ENCODE assay signal across 10 cellular contexts in the genomic region with DNA sequence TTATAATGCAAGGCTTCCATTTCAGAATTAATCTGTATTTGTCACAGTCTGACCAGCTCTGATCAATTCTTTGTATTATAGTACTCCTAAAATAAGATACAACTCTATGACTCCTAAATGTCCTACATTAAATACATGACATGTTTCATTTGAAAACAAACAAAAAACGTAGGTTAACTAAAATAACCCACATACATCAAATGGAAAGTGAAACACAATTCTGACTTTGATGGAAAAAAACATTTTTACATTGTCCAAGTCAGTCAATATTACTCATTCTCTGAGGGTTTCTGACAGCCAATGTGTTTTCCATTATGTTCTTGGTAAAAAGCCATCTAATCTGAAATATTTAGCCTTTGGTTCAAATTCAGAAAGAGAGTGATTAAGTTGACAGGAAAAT. TPM values are rescaled to one million over a fixed set of nuclear protein-coding genes. Genes with fewer than 3 reads are reported as not detected.
DNase-seq lines count a peak whose midpoint lies in the region; ATAC-seq lines count a peak whose summit lies in the region.
"Had no signal": no experiment of that assay in that cellular context is flagged by ENCODE, and none has a peak within 500 bp of the region (broad histone marks: within the 10 kb centered on the region; RNA-seq: fewer than 3 reads in every experiment).

No MANE protein-coding gene starts in this region.

- no peaks in the 10 kb centered on the region for H3K27me3 Mint-ChIP-seq in activated CD4-positive, alpha-beta memory T cell treated with anti-CD3 and anti-CD28 coated beads, Interleukin-2, amount 10 ng/mL, durations not matched to agents 7 days and 5 days
- no peaks in the 10 kb centered on the region for H3K27me3 Mint-ChIP-seq in natural killer cell treated with Interleukin-12 subunit alpha and Interleukin-12 subunit beta and Interleukin-15 and Interleukin-18, amount 100 ng/mL, for 72 hours

- peaks cover 70% of the 10 kb centered on the region for H3K4me1 Mint-ChIP-seq in activated CD4-positive, alpha-beta memory T cell treated with anti-CD3 and anti-CD28 coated beads, Interleukin-2, amount 10 ng/mL, durations not matched to agents 7 days and 5 days
- peaks cover 45 to 50% of the 10 kb centered on the region in 2 donors for H3K4me1 Mint-ChIP-seq in natural killer cell treated with Interleukin-12 subunit alpha and Interleukin-12 subunit beta and Interleukin-15 and Interleukin-18, amount 100 ng/mL, for 72 hours (ENCODE audit: low read depth in 2 of 2)

- POLR2A ChIA-PET in activated CD4-positive, alpha-beta memory T cell treated with anti-CD3 and anti-CD28 coated beads, Interleukin-2, amount 10 ng/mL, durations not matched to agents 7 days and 5 days (lab: Charles Lee) = interaction anchor here (1.1 to 3.5 kb wide), 6 partner anchors 9 to 298 kb away, joined by 3 to 16 read pairs (median 6); partner anchors contain the start of genes HMGCS1, NNT, TMEM267 and ZNF131

- CTCF ChIA-PET in activated CD4-positive, alpha-beta memory T cell treated with anti-CD3 and anti-CD28 coated beads, Interleukin-2, amount 10 ng/mL, durations not matched to agents 7 days and 5 days (lab: Charles Lee) = interaction anchor here (0.9 to 3.8 kb wide), 6 partner anchors 9 to 198 kb away, joined by 3 to 24 read pairs (median 13); partner anchors contain the start of genes HMGCS1, NIM1K and TMEM267

- ATAC-seq in GM18867 (IDR thresholded peaks at IDR 0.05; ENCODE audit: unreplicated experiment) = peak; percentile 56
- ATAC-seq in HG02678 (IDR thresholded peaks at IDR 0.05; ENCODE audit: unreplicated experiment) = peak; percentile 49
- ATAC-seq in natural killer cell treated with Interleukin-12 subunit alpha and Interleukin-12 subunit beta and Interleukin-15 and Interleukin-18, amount 100 ng/mL, for 72 hours = peak; percentile 75 to 81
- ATAC-seq: lower lobe of right lung had no signal

- DNase-seq in activated CD4-positive, alpha-beta memory T cell treated with anti-CD3 and anti-CD28 coated beads, Interleukin-2, amount 10 ng/mL, durations not matched to agents 7 days and 5 days = no peak
- DNase-seq in natural killer cell treated with Interleukin-12 subunit alpha and Interleukin-12 subunit beta and Interleukin-15 and Interleukin-18, amount 100 ng/mL, for 72 hours (ENCODE audit: low spot score) = no peak
- no peak for DNase-seq in SIG-M5 treated with dmso at 0.1 percent for 504 hours (lab: John Stamatoyannopoulos, UW; ENCODE audit: unreplicated experiment)
- DNase-seq in UCSD-AML1 (lab: John Stamatoyannopoulos, UW; ENCODE audit: unreplicated experiment) = no peak
- DNase-seq in A172 (ENCODE audit: low spot score) = no peak
- DNase-seq: cerebellar nuclear complex, KG1, lower lobe of right lung had no signal

- H3K27ac Mint-ChIP-seq in activated CD4-positive, alpha-beta memory T cell treated with anti-CD3 and anti-CD28 coated beads, Interleukin-2, amount 10 ng/mL, durations not matched to agents 7 days and 5 days = peak overlapping the region; percentile 72
- peak overlapping the region; percentile 77 to 90 for H3K27ac Mint-ChIP-seq in natural killer cell treated with Interleukin-12 subunit alpha and Interleukin-12 subunit beta and Interleukin-15 and Interleukin-18, amount 100 ng/mL, for 72 hours

- no peaks in the 10 kb centered on the region for H3K9me3 Mint-ChIP-seq in activated CD4-positive, alpha-beta memory T cell treated with anti-CD3 and anti-CD28 coated beads, Interleukin-2, amount 10 ng/mL, durations not matched to agents 7 days and 5 days
- no peaks in the 10 kb centered on the region for H3K9me3 Mint-ChIP-seq in natural killer cell treated with Interleukin-12 subunit alpha and Interleukin-12 subunit beta and Interleukin-15 and Interleukin-18, amount 100 ng/mL, for 72 hours

- peak overlapping the region; percentile 29 for H3K4me3 Mint-ChIP-seq in activated CD4-positive, alpha-beta memory T cell treated with anti-CD3 and anti-CD28 coated beads, Interleukin-2, amount 10 ng/mL, durations not matched to agents 7 days and 5 days
- peak overlapping the region; percentile 57 for H3K4me3 Mint-ChIP-seq in natural killer cell treated with Interleukin-12 subunit alpha and Interleukin-12 subunit beta and Interleukin-15 and Interleukin-18, amount 100 ng/mL, for 72 hours

- H3K36me3 Mint-ChIP-seq in activated CD4-positive, alpha-beta memory T cell treated with anti-CD3 and anti-CD28 coated beads, Interleukin-2, amount 10 ng/mL, durations not matched to agents 7 days and 5 days (ENCODE audit: low read depth) = peaks cover 62% of the 10 kb centered on the region
- peaks cover 9% of the 10 kb centered on the region for H3K36me3 Mint-ChIP-seq in natural killer cell treated with Interleukin-12 subunit alpha and Interleukin-12 subunit beta and Interleukin-15 and Interleukin-18, amount 100 ng/mL, for 72 hours

RNA-seq across cellular contexts. Expression of gene HMGCS1, which starts 8.7 kb away (rescaled TPM):
- total RNA-seq in activated CD4-positive, alpha-beta memory T cell treated with anti-CD3 and anti-CD28 coated beads, Interleukin-2, amount 10 ng/mL, durations not matched to agents 7 days and 5 days = 100 to 1,000 TPM; 150 to 155 TPM
- 100 to 1,000 TPM in 1 of 2 donors, 10 to 100 TPM in 1; 81.2 to 102 TPM for total RNA-seq in natural killer cell treated with Interleukin-12 subunit alpha and Interleukin-12 subunit beta and Interleukin-15 and Interleukin-18, amount 100 ng/mL, for 72 hours
- total RNA-seq in A172 (2014; rRNA removed; shearing (Covaris generic)) = 24.6 and 39.1 TPM in 2 replicates
